ENCODE assay signal across 16 cellular contexts in the genomic region with DNA sequence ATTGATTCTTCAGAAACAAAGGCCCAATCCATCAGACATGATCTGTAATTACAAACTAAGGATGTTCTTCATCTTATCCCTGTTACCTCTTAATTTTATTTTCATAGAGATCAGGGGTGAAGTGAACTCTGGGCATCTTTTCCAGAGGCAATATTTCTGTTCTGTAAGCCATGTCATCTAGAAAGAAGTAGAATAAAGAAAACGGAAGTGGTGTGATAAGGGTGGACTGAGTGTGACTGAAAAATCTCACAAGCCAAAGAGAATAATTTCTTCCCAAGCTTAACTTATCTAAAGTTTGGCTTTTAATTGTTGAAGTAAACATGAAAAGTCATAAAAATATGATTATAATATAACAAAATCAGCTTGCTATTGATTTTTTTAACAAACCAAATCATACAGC.
DNase-seq lines count a peak whose midpoint lies in the region; ATAC-seq and TF ChIP-seq lines count a peak whose summit lies in the region.
"Had no signal": no experiment of that assay in that cellular context is flagged by ENCODE, and none has a peak within 500 bp of the region (broad histone marks: within the 10 kb centered on the region; RNA-seq: fewer than 3 reads in every experiment).

No MANE protein-coding gene starts in this region.

- H3K9me3 Mint-ChIP-seq in activated naive CD4-positive, alpha-beta T cell treated with anti-CD3 and anti-CD28 coated beads, Interleukin-2, amount 10 ng/mL, durations not matched to agents 7 days and 5 days, result peaks cover 2% of the 10 kb centered on the region
- no peaks in the 10 kb centered on the region for H3K9me3 Mint-ChIP-seq in activated naive CD4-positive, alpha-beta T cell treated with anti-CD3 and anti-CD28 coated beads, Interleukin-2, amount 50 U/mL, for 72 hours
- no peaks in the 10 kb centered on the region for H3K9me3 Mint-ChIP-seq in T-helper 2 cell treated with Interferon-gamma antibody and Interleukin-4, amounts not matched to agents 5 μg/mL and 100 μg/mL, for 36 hours
- H3K9me3 Mint-ChIP-seq in effector memory CD8-positive, alpha-beta T cell, result no peaks in the 10 kb centered on the region

- no peak overlapping the region for H3K4me3 Mint-ChIP-seq in activated naive CD4-positive, alpha-beta T cell treated with anti-CD3 and anti-CD28 coated beads, Interleukin-2, amount 10 ng/mL, durations not matched to agents 7 days and 5 days
- peak overlapping the region; percentile 22 for H3K4me3 Mint-ChIP-seq in T-helper 2 cell treated with Interferon-gamma antibody and Interleukin-4, amounts not matched to agents 5 μg/mL and 100 μg/mL, for 36 hours
- peak overlapping the region; percentile 35 to 44 for H3K4me3 Mint-ChIP-seq in effector memory CD8-positive, alpha-beta T cell
- H3K4me3 Mint-ChIP-seq: neural crest cell had no signal

- H3K36me3 Mint-ChIP-seq in activated naive CD4-positive, alpha-beta T cell treated with anti-CD3 and anti-CD28 coated beads, Interleukin-2, amount 10 ng/mL, durations not matched to agents 7 days and 5 days, result peaks cover 48% of the 10 kb centered on the region
- H3K36me3 Mint-ChIP-seq in activated naive CD4-positive, alpha-beta T cell treated with anti-CD3 and anti-CD28 coated beads, Interleukin-2, amount 50 U/mL, for 72 hours, result peaks cover 0 to 18% of the 10 kb centered on the region in 2 donors
- H3K36me3 Mint-ChIP-seq in T-helper 2 cell treated with Interferon-gamma antibody and Interleukin-4, amounts not matched to agents 5 μg/mL and 100 μg/mL, for 36 hours (ENCODE audit: low read depth), result peaks cover 48% of the 10 kb centered on the region
- peaks cover 21% of the 10 kb centered on the region for H3K36me3 Mint-ChIP-seq in effector memory CD8-positive, alpha-beta T cell (ENCODE audit: insufficient read depth)

- peak overlapping the region; percentile 78 for H3K27ac Mint-ChIP-seq in activated naive CD4-positive, alpha-beta T cell treated with anti-CD3 and anti-CD28 coated beads, Interleukin-2, amount 10 ng/mL, durations not matched to agents 7 days and 5 days
- peak overlapping the region in 1 of 2 donors; percentile 48 for H3K27ac Mint-ChIP-seq in activated naive CD4-positive, alpha-beta T cell treated with anti-CD3 and anti-CD28 coated beads, Interleukin-2, amount 50 U/mL, for 72 hours
- H3K27ac Mint-ChIP-seq in T-helper 2 cell treated with Interferon-gamma antibody and Interleukin-4, amounts not matched to agents 5 μg/mL and 100 μg/mL, for 36 hours, result peak overlapping the region; percentile 5
- peak overlapping the region; percentile 88 to 91 for H3K27ac Mint-ChIP-seq in effector memory CD8-positive, alpha-beta T cell

- no peak for TF ChIP-seq CTCF in omental fat pad (IDR thresholded peaks at IDR 0.05)

- H3K27me3 Mint-ChIP-seq in activated naive CD4-positive, alpha-beta T cell treated with anti-CD3 and anti-CD28 coated beads, Interleukin-2, amount 10 ng/mL, durations not matched to agents 7 days and 5 days, result no peaks in the 10 kb centered on the region
- H3K27me3 Mint-ChIP-seq in T-helper 2 cell treated with Interferon-gamma antibody and Interleukin-4, amounts not matched to agents 5 μg/mL and 100 μg/mL, for 36 hours (ENCODE audit: low read depth), result no peaks in the 10 kb centered on the region
- H3K27me3 Mint-ChIP-seq in effector memory CD8-positive, alpha-beta T cell, result no peaks in the 10 kb centered on the region

- ATAC-seq in activated naive CD4-positive, alpha-beta T cell treated with anti-CD3 and anti-CD28 coated beads, Interleukin-2, amount 50 U/mL, for 72 hours, result no peak
- ATAC-seq in effector memory CD8-positive, alpha-beta T cell (replicated peaks), result no peak
- ATAC-seq in HG03108 (IDR thresholded peaks at IDR 0.05; ENCODE audit: unreplicated experiment) (no peak), omental fat pad (ENCODE audit: low FRiP score) (no peak)
- ATAC-seq: esophagus mucosa had no signal

- H3K4me1 Mint-ChIP-seq in activated naive CD4-positive, alpha-beta T cell treated with anti-CD3 and anti-CD28 coated beads, Interleukin-2, amount 10 ng/mL, durations not matched to agents 7 days and 5 days, result peaks cover 78% of the 10 kb centered on the region
- peaks cover 56% of the 10 kb centered on the region for H3K4me1 Mint-ChIP-seq in T-helper 2 cell treated with Interferon-gamma antibody and Interleukin-4, amounts not matched to agents 5 μg/mL and 100 μg/mL, for 36 hours (ENCODE audit: low read depth)
- peaks cover 36 to 73% of the 10 kb centered on the region in 2 donors for H3K4me1 Mint-ChIP-seq in effector memory CD8-positive, alpha-beta T cell (ENCODE audit: low read depth in 2 of 2)

- CTCF ChIA-PET in activated naive CD4-positive, alpha-beta T cell treated with anti-CD3 and anti-CD28 coated beads, Interleukin-2, amount 10 ng/mL, durations not matched to agents 7 days and 5 days (lab: Charles Lee), result interaction anchor here (0.8 to 1.5 kb wide), 4 partner anchors 10 to 32 kb away, joined by 3 to 9 read pairs (median 4); no protein-coding TSS in a partner anchor

- DNase-seq in activated naive CD4-positive, alpha-beta T cell treated with anti-CD3 and anti-CD28 coated beads, Interleukin-2, amount 10 ng/mL, durations not matched to agents 7 days and 5 days, result no peak
- DNase-seq in activated naive CD4-positive, alpha-beta T cell treated with anti-CD3 and anti-CD28 coated beads, Interleukin-2, amount 50 U/mL, for 72 hours (ENCODE audit: low spot score in 2 of 2), result no peak
- DNase-seq in T-helper 2 cell treated with Interferon-gamma antibody and Interleukin-4, amounts not matched to agents 5 μg/mL and 100 μg/mL, for 36 hours (ENCODE audit: low spot score), result no peak
- no peak for DNase-seq in effector memory CD8-positive, alpha-beta T cell
- DNase-seq in NCI-H2081 treated with DMSO at 0.1 percent for 48 hours (lab: John Stamatoyannopoulos, UW) (no peak), omental fat pad (ENCODE audit: low spot score) (no peak)
- no peak for DNase-seq in activated CD4-positive, CD25-positive, alpha-beta regulatory T cell (lab: John Stamatoyannopoulos, UW)
- DNase-seq: activated naive CD4-positive, alpha-beta T cell treated with Interleukin-2 at 50 U/mL for 16 hours; GOT3; KG1; NCI-H1436; NCI-H446; SJCRH30 had no signal
